In genomic region chr3:119294402-119294888, GRCh38 we compare ENCODE assay signal across 8 cellular contexts. TPM values are rescaled to one million over a fixed set of nuclear protein-coding genes. Genes with fewer than 3 reads are reported as not detected.
DNase-seq lines count a peak whose midpoint lies in the region; ATAC-seq and TF ChIP-seq lines count a peak whose summit lies in the region.

No MANE protein-coding gene starts in this region.

- H3K4me2 ChIP-seq in OCI-LY3 (ENCODE audit: low read length) = peak overlapping the region; percentile 93

- TF ChIP-seq CTCF in OCI-LY3 (IDR thresholded peaks at IDR 0.05; ENCODE audit: low read depth, low read length) = no peak

- H3K4me3 ChIP-seq in OCI-LY3 (ENCODE audit: low read length) (peak overlapping the region; percentile 90), rectal smooth muscle tissue (ENCODE audit: low read length) (peak overlapping the region; percentile 86)

- H3K79me2 ChIP-seq in OCI-LY3 (ENCODE audit: low read length) = peaks cover 43% of the 10 kb centered on the region

- H3K27me3 ChIP-seq in OCI-LY3 (ENCODE audit: low read depth, low read length) (no peaks in the 10 kb centered on the region), rectal smooth muscle tissue (ENCODE audit: control insufficient read depth, insufficient read depth, low read length) (no peaks in the 10 kb centered on the region)

- H3K36me3 ChIP-seq in OCI-LY3 (replicated peaks; ENCODE audit: low read depth, low read length) = peaks cover 21% of the 10 kb centered on the region
- H3K36me3 ChIP-seq in rectal smooth muscle tissue (ENCODE audit: control insufficient read depth, insufficient read depth, low read length) = no peaks in the 10 kb centered on the region

- intact Hi-C loops in Right ventricle myocardium inferior (cut with DNase I) = loop anchor here (2.0 kb wide), 1 partner anchor 56 kb away; no protein-coding TSS in a partner anchor

- DNase-seq in NK-92 (lab: John Stamatoyannopoulos, UW; ENCODE audit: unreplicated experiment) = peak; percentile 2
- no peak for DNase-seq in NK-92 treated with Interleukin-12 subunit alpha and Interleukin-12 subunit beta, amount 100 ng/mL, for 24 hours (lab: John Stamatoyannopoulos, UW)
- peak; percentile 57 for DNase-seq in activated T-helper 9 cell treated with anti-CD3 and anti-CD28 coated beads, Interleukin-2, amount 50 U/mL, for 16 hours (ENCODE audit: low read depth)
- peak; percentile 89 for DNase-seq in Right ventricle myocardium inferior (ENCODE audit: missing footprints)
- DNase-seq in KG1 (lab: John Stamatoyannopoulos, UW) = no peak

- peak overlapping the region; percentile 83 for H3K27ac ChIP-seq in OCI-LY3 (ENCODE audit: low read length)
- H3K27ac ChIP-seq in rectal smooth muscle tissue (ENCODE audit: low read depth, low read length) = peak overlapping the region; percentile 82

- H3K9ac ChIP-seq in OCI-LY3 (ENCODE audit: low read length) (peak overlapping the region; percentile 94), rectal smooth muscle tissue (ENCODE audit: low read length) (peak overlapping the region; percentile 45)

- peaks cover 14% of the 10 kb centered on the region for H4K20me1 ChIP-seq in OCI-LY3 (ENCODE audit: insufficient read depth, low read length)

- H3K4me1 ChIP-seq in OCI-LY3 (ENCODE audit: low read length) = peaks cover 29% of the 10 kb centered on the region
- H3K4me1 ChIP-seq in rectal smooth muscle tissue (ENCODE audit: control insufficient read depth, insufficient read depth, low read length) = no peaks in the 10 kb centered on the region

- no peaks in the 10 kb centered on the region for H3K9me3 ChIP-seq in OCI-LY3 (ENCODE audit: insufficient read depth, low read length)

- H2AFZ ChIP-seq in OCI-LY3 (ENCODE audit: low read depth, low read length) = peak overlapping the region; percentile 78

- ATAC-seq in HG02938 (IDR thresholded peaks at IDR 0.05; ENCODE audit: unreplicated experiment) (peak; percentile 59), Right ventricle myocardium inferior (peak; percentile 56)

RNA-seq across cellular contexts. Expression of gene ARHGAP31, which starts 0.3 kb away (rescaled TPM):
- total RNA-seq in Right ventricle myocardium inferior = 42.8 TPM

RNA-seq across cellular contexts. Expression of gene B4GALT4, which starts 53.8 kb away (rescaled TPM):
- total RNA-seq in Right ventricle myocardium inferior = 12.0 TPM

Comparison
In these comparisons a context has a peak if more than half of its experiments do, and no peak if none do; other contexts are left out.
1. DNase-seq: peak in NK-92 (single experiment), activated T-helper 9 cell treated with anti-CD3 and anti-CD28 coated beads, Interleukin-2, amount 50 U/mL, for 16 hours (single experiment) and Right ventricle myocardium inferior (single experiment); none in NK-92 treated with Interleukin-12 subunit alpha and Interleukin-12 subunit beta, amount 100 ng/mL, for 24 hours (single experiment) and KG1 (single experiment).